ENCODE assay signal across 26 cellular contexts in the genomic region with DNA sequence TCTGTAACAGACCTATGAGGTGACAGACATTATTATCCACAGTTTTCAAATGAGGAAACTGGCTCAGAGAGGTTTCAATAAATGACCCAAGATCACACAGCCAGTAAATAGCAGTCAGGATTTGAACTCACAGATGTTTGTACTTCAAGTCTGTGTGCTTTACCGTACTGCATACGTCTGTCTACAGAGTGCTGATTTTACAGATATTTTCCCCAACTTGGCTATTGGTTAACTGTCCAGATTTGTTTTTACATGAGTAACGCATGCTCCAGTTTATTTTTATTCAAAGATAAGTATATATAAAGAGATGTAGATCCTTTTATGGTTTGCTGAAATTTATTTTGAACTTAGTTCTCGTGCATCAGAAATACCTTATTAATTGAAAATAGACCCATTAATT.
"Had no signal": no experiment of that assay in that cellular context is flagged by ENCODE, and none has a peak within 500 bp of the region (broad histone marks: within the 10 kb centered on the region; RNA-seq: fewer than 3 reads in every experiment).

No MANE protein-coding gene starts in this region.

- H3K27me3 Mint-ChIP-seq: activated naive CD8-positive, alpha-beta T cell treated with anti-CD3 and anti-CD28 coated beads, Interleukin-2, amount 10 ng/mL, durations not matched to agents 7 days and 5 days had no signal

- H3K27me3 ChIP-seq: adrenal gland, breast epithelium had no signal

- H3K36me3 Mint-ChIP-seq: WTC11 had no signal

- H3K36me3 ChIP-seq: adrenal gland, breast epithelium had no signal

- H3K4me3 Mint-ChIP-seq: activated CD8-positive, alpha-beta T cell treated with anti-CD3 and anti-CD28 coated beads, Interleukin-2, amount 10 ng/mL, durations not matched to agents 7 days and 5 days; activated naive CD8-positive, alpha-beta T cell treated with anti-CD3 and anti-CD28 coated beads, Interleukin-2, amount 10 ng/mL, durations not matched to agents 7 days and 5 days; T-helper 17 cell; WTC11 had no signal

- H3K4me1 Mint-ChIP-seq: T-helper 17 cell had no signal

- DNase-seq: activated CD4-positive, alpha-beta T cell treated with anti-CD3 and anti-CD28 coated beads for 48 hours; activated CD4-positive, alpha-beta T cell treated with anti-CD3 and anti-CD28 coated beads, Interleukin-2, amount 50 U/mL, for 4 hours; activated CD4-positive, CD25-positive, alpha-beta regulatory T cell treated with anti-CD3 and anti-CD28 coated beads, Interleukin-2, amount 50 U/mL, for 72 hours; activated CD8-positive, alpha-beta memory T cell treated with anti-CD3 and anti-CD28 coated beads, Interleukin-2, amount 50 U/mL, for 48 hours; activated CD8-positive, alpha-beta T cell treated with anti-CD3 and anti-CD28 coated beads, Interleukin-2, amount 10 ng/mL, durations not matched to agents 7 days and 5 days; activated naive CD4-positive, alpha-beta T cell treated with anti-CD3 and anti-CD28 coated beads, Interleukin-2, amount 50 U/mL, for 16 hours; activated naive CD8-positive, alpha-beta T cell treated with anti-CD3 and anti-CD28 coated beads, Interleukin-2, amount 10 ng/mL, durations not matched to agents 7 days and 5 days; activated T-cell treated with anti-CD3 and anti-CD28 coated beads, Interleukin-2, amount 50 U/mL, for 1 hour; adrenal gland; aorta; caudate nucleus; MM.1S; NCI-H1105; NCI-H1436; NCI-H1694 treated with DMSO at 0.1 percent for 48 hours; NCI-H2029 treated with DMSO at 0.1 percent for 48 hours; NCI-H345; NCI-H510A; NCI-H526 treated with DMSO at 0.1 percent for 48 hours; NK-92 treated with Interleukin-12 subunit alpha and Interleukin-12 subunit beta, amount 100 ng/mL, for 24 hours; PC-3; SIG-M5; T-helper 17 cell; T-helper 9 cell had no signal

- H3K4me1 ChIP-seq: breast epithelium had no signal

- H3K4me3 ChIP-seq: adrenal gland, breast epithelium had no signal

- H3K9me3 ChIP-seq: adrenal gland, breast epithelium had no signal

- H3K27ac Mint-ChIP-seq: activated CD8-positive, alpha-beta T cell treated with anti-CD3 and anti-CD28 coated beads, Interleukin-2, amount 10 ng/mL, durations not matched to agents 7 days and 5 days; activated naive CD8-positive, alpha-beta T cell treated with anti-CD3 and anti-CD28 coated beads, Interleukin-2, amount 10 ng/mL, durations not matched to agents 7 days and 5 days; T-helper 17 cell had no signal

- H3K27ac ChIP-seq: adrenal gland, breast epithelium had no signal

- H3K9me3 Mint-ChIP-seq: activated naive CD8-positive, alpha-beta T cell treated with anti-CD3 and anti-CD28 coated beads, Interleukin-2, amount 10 ng/mL, durations not matched to agents 7 days and 5 days; WTC11 had no signal

- ATAC-seq: activated CD8-positive, alpha-beta T cell treated with anti-CD3 and anti-CD28 coated beads, Interleukin-2, amount 10 ng/mL, durations not matched to agents 7 days and 5 days; PC-3; T-helper 17 cell; WTC11 had no signal
